In the genomic region with DNA sequence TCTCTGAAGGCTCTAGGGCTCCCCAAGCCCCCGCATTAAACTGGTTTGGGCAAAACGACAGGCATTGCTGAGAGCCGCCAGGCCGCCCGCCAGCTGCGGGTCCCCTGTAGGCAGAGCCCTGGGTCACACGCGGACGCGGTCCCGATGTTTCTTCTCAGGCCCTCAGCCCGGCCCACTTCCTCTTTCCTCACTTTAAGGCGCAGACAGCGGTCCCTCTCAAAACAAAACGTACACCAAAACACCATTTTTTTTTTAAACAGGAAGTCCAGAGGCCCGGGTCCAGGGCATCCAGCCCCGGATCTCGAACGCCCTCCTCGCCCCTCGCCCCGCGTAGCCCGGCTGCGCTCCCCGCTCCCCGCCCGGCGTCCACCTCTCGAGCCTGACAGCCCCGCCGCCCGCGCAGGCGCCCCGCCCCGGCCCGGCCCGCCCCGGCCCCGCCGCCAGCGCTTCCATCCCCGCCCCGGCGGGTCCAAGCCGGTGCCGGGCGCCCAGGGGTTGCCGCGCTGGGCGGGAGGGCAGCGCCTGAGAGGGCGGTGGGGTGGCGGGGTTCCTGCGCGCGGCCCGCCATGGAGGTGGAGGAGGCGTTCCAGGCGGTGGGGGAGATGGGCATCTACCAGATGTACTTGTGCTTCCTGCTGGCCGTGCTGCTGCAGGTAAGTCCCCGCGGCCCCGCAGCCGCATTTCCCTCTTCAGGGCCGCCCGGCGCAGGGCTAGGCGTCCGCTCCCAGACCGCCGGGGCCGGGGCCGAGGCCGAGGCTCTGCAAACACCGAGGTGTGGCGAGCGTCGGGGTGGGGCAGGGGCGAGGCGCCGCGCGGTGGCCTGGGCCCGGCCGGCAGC, we compare ENCODE assay signal across 8 cellular contexts. TPM values are rescaled to one million over a fixed set of nuclear protein-coding genes. Genes with fewer than 3 reads are reported as not detected.
DNase-seq lines count a peak whose midpoint lies in the region; TF ChIP-seq lines count a peak whose summit lies in the region.

A gene (plus strand): TSS at position 452 of the 838 bp plus-strand sequence. CDS start 115 bp downstream, at position 567.

- no peaks in the 10 kb centered on the region for H3K36me3 ChIP-seq in H7 (replicated peaks; ENCODE audit: control insufficient read depth, insufficient read depth, low read length)

- H3K27me3 ChIP-seq in H7 (ENCODE audit: control insufficient read depth, insufficient read depth, low read length) = no peaks in the 10 kb centered on the region

- peak within 1 kb of the TSS; percentile 89 for H3K27ac ChIP-seq in VCaP

- H3K4me3 ChIP-seq in H7 (ENCODE audit: insufficient read depth, low read depth, low read length) (peak within 1 kb of the TSS; percentile 76), LNCaP clone FGC (ENCODE audit: low read depth, low read length) (peak within 1 kb of the TSS; percentile 65)

- DNase-seq in NCI-H1417 (lab: John Stamatoyannopoulos, UW) (peak; percentile 25 to 82 (median 79)), NCI-H1417 treated with DMSO at 0.1 percent for 48 hours (lab: John Stamatoyannopoulos, UW) (no peak), H7 (peak; percentile 85), LNCaP clone FGC (ENCODE audit: low read depth) (no peak), dermis blood vessel endothelial cell (peak; percentile 7), left kidney (ENCODE audit: low read depth, low spot score) (peak; percentile 80)
- peak; percentile 21 for DNase-seq in stimulated activated CD4-positive, alpha-beta T cell treated with anti-CD3 and anti-CD28 coated beads, Interleukin-2, amount 100 ng/mL, for 48 hours

- TF ChIP-seq CTCF in LNCaP clone FGC (IDR thresholded peaks at IDR 0.05; ENCODE audit: control insufficient read depth, extremely low read depth, insufficient read depth) (no peak), VCaP (conservative IDR thresholded peaks at IDR 0.05) (no peak)

RNA-seq across cellular contexts. Expression of the gene that starts here (rescaled TPM):
- 5.5 and 5.9 TPM in 2 replicates for total RNA-seq in H7 (2014; rRNA removed; shearing (Covaris generic))
- 0.17 TPM in 1 of 2 replicates, not detected in the other for total RNA-seq in dermis blood vessel endothelial cell

Comparison
In these comparisons a context has a peak if more than half of its experiments do, and no peak if none do; other contexts are left out.
1. DNase-seq: peak in NCI-H1417 (3 of 3), H7 (single experiment), left kidney (single experiment) and stimulated activated CD4-positive, alpha-beta T cell treated with anti-CD3 and anti-CD28 coated beads, Interleukin-2, amount 100 ng/mL, for 48 hours (2 of 2); none in NCI-H1417 treated with DMSO at 0.1 percent for 48 hours (single experiment) and LNCaP clone FGC (single experiment).
2. Peak in DNase-seq in dermis blood vessel endothelial cell; RNA of the gene not detected or under 1 TPM.